1 cellular context compared by ENCODE assay signal in genomic region chr6:36550473-36551000, GRCh38.
TF ChIP-seq lines count a peak whose summit lies in the region.

No MANE protein-coding gene starts in this region.

TF ChIP-seq in GM23338, 12 proteins besides CTCF, POLR2A, EP300 and RAD21 (continued from another document):
- no peak for TF ChIP-seq ETS1 (IDR thresholded peaks at IDR 0.05)
- TF ChIP-seq EZH2phosphoT487 (IDR thresholded peaks at IDR 0.05; ENCODE audit: unreplicated experiment) = no peak
- TF ChIP-seq REST (IDR thresholded peaks at IDR 0.05; ENCODE audit: unreplicated experiment) = no peak
- no peak for TF ChIP-seq POLR2AphosphoS5 (IDR thresholded peaks at IDR 0.05; ENCODE audit: low read depth)
- TF ChIP-seq ZNF331 (CRISPR knock-in tag; IDR thresholded peaks at IDR 0.05; ENCODE audit: low read depth) = no peak
TF ChIP-seq in GM23338: peak in this region for 0.
